In genomic region chr14:100679170-100679569, GRCh38 we compare ENCODE assay signal across 26 cellular contexts. TPM values are rescaled to one million over a fixed set of nuclear protein-coding genes. Genes with fewer than 3 reads are reported as not detected.
A peak's percentile ranks its signal among the peaks of the same experiment; 100 is the strongest.
DNase-seq lines count a peak whose midpoint lies in the region; ATAC-seq, FAIRE-seq and TF ChIP-seq lines count a peak whose summit lies in the region.
"Had no signal": no experiment of that assay in that cellular context is flagged by ENCODE, and none has a peak within 500 bp of the region (broad histone marks: within the 10 kb centered on the region; RNA-seq: fewer than 3 reads in every experiment).

No MANE protein-coding gene starts in this region.

- no peak for TF ChIP-seq RAD21 in liver (IDR thresholded peaks at IDR 0.05)

- TF ChIP-seq CTCF in heart right ventricle (IDR thresholded peaks at IDR 0.05) (no peak), liver (IDR thresholded peaks at IDR 0.05; ENCODE audit: low read depth, low read length, missing input control) (no peak), sigmoid colon (IDR thresholded peaks at IDR 0.05) (no peak), mucosa of descending colon (IDR thresholded peaks at IDR 0.05) (no peak)

- H3K27ac ChIP-seq in heart right ventricle (peak overlapping the region in 9 of 10 donors; percentile 57 to 85 (median 83)), liver (ENCODE audit: low read depth in 1 of 2, low read length in 2 of 2) (peak overlapping the region; percentile 54 to 69), sigmoid colon (peak overlapping the region; percentile 6 to 75 (median 53)), small intestine (ENCODE audit: low read depth in 1 of 2, low read length in 1 of 2) (no peak overlapping the region)
- H3K27ac ChIP-seq: A549, BLaER1, suprapubic skin had no signal

- no peak overlapping the region for H3K4me3 ChIP-seq in heart right ventricle
- no peak overlapping the region for H3K4me3 ChIP-seq in liver (ENCODE audit: low read depth in 1 of 3, low read length in 3 of 3)
- no peak overlapping the region for H3K4me3 ChIP-seq in sigmoid colon
- no peak overlapping the region for H3K4me3 ChIP-seq in small intestine (ENCODE audit: low read depth in 1 of 2, low read length in 2 of 2)
- H3K4me3 ChIP-seq in mucosa of descending colon = no peak overlapping the region
- H3K4me3 ChIP-seq: A549, BLaER1, left lung, suprapubic skin had no signal

- DNase-seq in heart right ventricle (no peak), left ventricle myocardium superior (no peak), sigmoid colon (no peak), small intestine (no peak), mucosa of descending colon (no peak), mucosa of gallbladder (ENCODE audit: low spot score) (no peak), NCI-H128 (lab: John Stamatoyannopoulos, UW; ENCODE audit: unreplicated experiment) (no peak)
- DNase-seq: activated CD8-positive, alpha-beta memory T cell treated with anti-CD3 and anti-CD28 coated beads for 24 hours; activated naive CD4-positive, alpha-beta T cell treated with Interleukin-2 at 50 U/mL for 16 hours; activated T-cell treated with anti-CD3 and anti-CD28 coated beads, Interleukin-2, amount 50 U/mL, for 24 hours; amygdala; Caco-2; caudate nucleus; hippocampal formation; NCI-H1105 treated with DMSO at 0.1 percent for 48 hours; NCI-H2081; SIG-M5 had no signal

- no peaks in the 10 kb centered on the region for H3K36me3 ChIP-seq in heart right ventricle
- no peaks in the 10 kb centered on the region for H3K36me3 ChIP-seq in liver (ENCODE audit: control insufficient read depth in 4 of 4, insufficient read depth in 3 of 4, low read depth in 1 of 4, low read length in 3 of 4)
- no peaks in the 10 kb centered on the region for H3K36me3 ChIP-seq in sigmoid colon
- H3K36me3 ChIP-seq in small intestine (ENCODE audit: control insufficient read depth in 2 of 2, insufficient read depth in 2 of 2, low read length in 2 of 2) = no peaks in the 10 kb centered on the region
- H3K36me3 ChIP-seq in mucosa of descending colon (ENCODE audit: low read depth) = no peaks in the 10 kb centered on the region
- H3K36me3 ChIP-seq: BLaER1, left lung, suprapubic skin had no signal

- intact Hi-C loops in heart right ventricle (cut with DNase I) = no loop called here
- intact Hi-C loops in left ventricle myocardium superior (cut with micrococcal nuclease) = no loop called here
- intact Hi-C loops in sigmoid colon (cut with DNase I) = no loop called here
- intact Hi-C loops in mucosa of descending colon (cut with DNase I, micrococcal nuclease) = no loop called here

- no peak for FAIRE-seq in small intestine (lab: Jason Lieb, UNC)
- FAIRE-seq: A549, GM12891 had no signal

- ATAC-seq in heart right ventricle (no peak), left ventricle myocardium superior (no peak), mucosa of descending colon (no peak)
- ATAC-seq: A549 had no signal

- TF ChIP-seq EP300 in sigmoid colon (IDR thresholded peaks at IDR 0.05) = no peak

- TF ChIP-seq POLR2A in sigmoid colon (IDR thresholded peaks at IDR 0.05) = no peak

- H3K27me3 ChIP-seq in heart right ventricle (peaks cover 0 to 26% (median 12%) of the 10 kb centered on the region in 7 donors), liver (ENCODE audit: control insufficient read depth in 4 of 4, insufficient read depth in 4 of 4, low read length in 3 of 4) (peaks cover 0 to 3% (median 0%) of the 10 kb centered on the region in 4 donors), sigmoid colon (no peaks in the 10 kb centered on the region), small intestine (ENCODE audit: control insufficient read depth in 2 of 2, insufficient read depth in 2 of 2, low read length in 2 of 2) (no peaks in the 10 kb centered on the region)

- H3K9ac ChIP-seq in liver (ENCODE audit: low read depth in 1 of 2, low read length in 2 of 2) = no peak overlapping the region
- H3K9ac ChIP-seq: BLaER1 had no signal

- H3K9me3 ChIP-seq in heart right ventricle (peaks cover 0 to under 1% (median 0%) of the 10 kb centered on the region in 11 donors), liver (ENCODE audit: control insufficient read depth in 4 of 4, low read length in 3 of 4) (no peaks in the 10 kb centered on the region), sigmoid colon (no peaks in the 10 kb centered on the region), small intestine (ENCODE audit: control insufficient read depth, low read depth) (no peaks in the 10 kb centered on the region), mucosa of descending colon (no peaks in the 10 kb centered on the region)
- H3K9me3 ChIP-seq: A549, BLaER1, Caco-2, left lung, suprapubic skin had no signal

- peaks cover 20 to 61% (median 51%) of the 10 kb centered on the region in 9 donors for H3K4me1 ChIP-seq in heart right ventricle
- peaks cover 0 to 13% (median 4%) of the 10 kb centered on the region in 4 donors for H3K4me1 ChIP-seq in liver (ENCODE audit: control insufficient read depth in 4 of 4, insufficient read depth in 4 of 4, low read length in 3 of 4)
- peaks cover 0 to 45% (median 39%) of the 10 kb centered on the region in 4 donors for H3K4me1 ChIP-seq in sigmoid colon
- no peaks in the 10 kb centered on the region for H3K4me1 ChIP-seq in small intestine (ENCODE audit: control insufficient read depth in 2 of 2, insufficient read depth in 1 of 2, low read depth in 1 of 2, low read length in 1 of 2)
- peaks cover 25% of the 10 kb centered on the region for H3K4me1 ChIP-seq in mucosa of descending colon (ENCODE audit: low read depth)
- H3K4me1 ChIP-seq: Caco-2 had no signal

- 96% methylated on average over 5 of the region's 5 CpGs for WGBS in heart right ventricle, 2 donors
- 92% methylated on average over 5 of the region's 5 CpGs for WGBS in liver
- 96 to 97% methylated on average over 5 of the region's 5 CpGs for WGBS in sigmoid colon, 2 donors
- 90 to 92% (median 91%) methylated on average over 5 of the region's 5 CpGs for WGBS in small intestine, 3 donors

TF ChIP-seq in liver, 16 proteins besides CTCF, POLR2A, EP300 and RAD21:
- no peak for TF ChIP-seq FOXA2 (IDR thresholded peaks at IDR 0.05)
- no peak for TF ChIP-seq JUND (IDR thresholded peaks at IDR 0.05)
- no peak for TF ChIP-seq TAF1 (conservative IDR thresholded peaks at IDR 0.05)
- TF ChIP-seq ZBTB33 (IDR thresholded peaks at IDR 0.05) = no peak
- TF ChIP-seq ATF3 (IDR thresholded peaks at IDR 0.05) = no peak
- TF ChIP-seq RXRA (IDR thresholded peaks at IDR 0.05) = no peak
- TF ChIP-seq HNF4G (IDR thresholded peaks at IDR 0.05) = no peak

RNA-seq across cellular contexts. Expression of gene DLK1, which starts 47.5 kb away (rescaled TPM):
- total RNA-seq in heart right ventricle = 10 to 100 TPM in 3 of 10 donors, 1 to 10 TPM in 7; 1.3 to 35.0 (median 7.4) TPM
- polyA plus RNA-seq in heart right ventricle = 1 to 10 TPM; 3.2 to 7.8 TPM
- total RNA-seq in left ventricle myocardium superior = 22.7 TPM
- total RNA-seq in liver = 100 to 1,000 TPM in 1 of 2 donors, not detected in 1; 331 TPM
- 1 to 10 TPM in 1 of 2 donors, under 1 TPM in 1; 0.42 to 1.8 TPM for polyA plus RNA-seq in liver
- total RNA-seq in sigmoid colon = under 1 TPM in 1 of 4 donors, not detected in 3; 0.36 TPM
- 1 to 10 TPM in 1 of 3 donors, under 1 TPM in 1, not detected in 1; 0.46 to 1.2 TPM for polyA plus RNA-seq in sigmoid colon
- polyA plus RNA-seq in small intestine = under 1 TPM; 0.04 to 0.89 (median 0.54) TPM
- 1 to 10 TPM in 1 of 3 donors, not detected in 2; 1.9 TPM for total RNA-seq in mucosa of descending colon
- total RNA-seq in mucosa of gallbladder = 7.0 TPM
- total RNA-seq: Caco-2, dermis microvascular lymphatic vessel endothelial cell, OCI-LY7, omental fat pad, suprapubic skin had no signal

Comparison
In these comparisons a context has a peak if more than half of its experiments do, and no peak if none do; other contexts are left out.
1. H3K27ac ChIP-seq: peak in heart right ventricle (9 of 10), liver (2 of 2) and sigmoid colon (4 of 4); none in small intestine (0 of 2).